In genomic region chr12:65632131-65632855, GRCh38 we compare ENCODE assay signal across 16 cellular contexts.
DNase-seq lines count a peak whose midpoint lies in the region; TF ChIP-seq lines count a peak whose summit lies in the region.
"Had no signal": no experiment of that assay in that cellular context is flagged by ENCODE, and none has a peak within 500 bp of the region (broad histone marks: within the 10 kb centered on the region; RNA-seq: fewer than 3 reads in every experiment).

No MANE protein-coding gene starts in this region.

- H2BK15ac ChIP-seq in neuronal stem cell (ENCODE audit: low read length): no peak overlapping the region

- H2BK120ac ChIP-seq in neuronal stem cell (ENCODE audit: low read depth, low read length): no peak overlapping the region

- H3K9me3 ChIP-seq in SJSA1 (replicated peaks) (no peaks in the 10 kb centered on the region), fibroblast of lung (ENCODE audit: control insufficient read depth, insufficient read depth, low read depth, low read length) (no peaks in the 10 kb centered on the region), neuronal stem cell (replicated peaks in 1 of 2; ENCODE audit: control insufficient read depth in 2 of 2, insufficient read depth in 1 of 2, low read depth in 1 of 2, low read length in 2 of 2) (peaks cover 0 to 4% of the 10 kb centered on the region in 2 donors)
- H3K9me3 ChIP-seq: BLaER1 had no signal

- H3K9ac ChIP-seq in fibroblast of lung (ENCODE audit: insufficient read depth, low read length) (no peak overlapping the region), neuronal stem cell (ENCODE audit: low read depth, low read length, poor library complexity) (no peak overlapping the region)
- H3K9ac ChIP-seq: BLaER1 had no signal

- H3K27me3 ChIP-seq in SJSA1 (replicated peaks) (no peaks in the 10 kb centered on the region), fibroblast of lung (ENCODE audit: control insufficient read depth, insufficient read depth, low read length) (no peaks in the 10 kb centered on the region), neuronal stem cell (ENCODE audit: control insufficient read depth in 3 of 3, insufficient read depth in 3 of 3, low read depth in 1 of 3, low read length in 3 of 3) (no peaks in the 10 kb centered on the region)
- H3K27me3 ChIP-seq: BLaER1 had no signal

- no peak overlapping the region for H2AK5ac ChIP-seq in neuronal stem cell (ENCODE audit: low read depth, low read length)

- H3K79me1 ChIP-seq in neuronal stem cell (ENCODE audit: low read depth, low read length): no peaks in the 10 kb centered on the region

- H3K27ac ChIP-seq in SJSA1 (peak overlapping the region; percentile 87), fibroblast of lung (ENCODE audit: insufficient read depth, low read length) (peak overlapping the region; percentile 79), neuronal stem cell (replicated peaks; ENCODE audit: low read length) (no peak overlapping the region)
- H3K27ac ChIP-seq: BLaER1 had no signal

- no peaks in the 10 kb centered on the region for H3K36me3 ChIP-seq in SJSA1
- H3K36me3 ChIP-seq in fibroblast of lung (ENCODE audit: control insufficient read depth, insufficient read depth, low read length): no peaks in the 10 kb centered on the region
- H3K36me3 ChIP-seq in neuronal stem cell (replicated peaks in 1 of 2; ENCODE audit: control insufficient read depth in 2 of 2, insufficient read depth in 2 of 2, low read length in 2 of 2): no peaks in the 10 kb centered on the region
- H3K36me3 ChIP-seq: BLaER1 had no signal

- no peaks in the 10 kb centered on the region for H3K79me2 ChIP-seq in fibroblast of lung (ENCODE audit: control insufficient read depth, insufficient read depth, low read length)

- H3K4me1 ChIP-seq in SJSA1 (replicated peaks): peaks cover 38% of the 10 kb centered on the region
- peaks cover 27% of the 10 kb centered on the region for H3K4me1 ChIP-seq in fibroblast of lung (ENCODE audit: control insufficient read depth, extremely low read depth, insufficient read depth, low read length)
- H3K4me1 ChIP-seq in neuronal stem cell (ENCODE audit: control insufficient read depth in 2 of 2, insufficient read depth in 1 of 2, low read depth in 1 of 2, low read length in 2 of 2): no peaks in the 10 kb centered on the region
- H3K4me1 ChIP-seq: BLaER1 had no signal

- no peak overlapping the region for H2BK5ac ChIP-seq in neuronal stem cell (ENCODE audit: low read length)

- DNase-seq in ELR (ENCODE audit: low read depth) (peak; percentile 66), SJSA1 (ENCODE audit: low read depth in 1 of 2, low spot score in 2 of 2) (no peak), fibroblast of lung (ENCODE audit: low read depth in 2 of 2) (peak; percentile 60 to 75), neuronal stem cell (ENCODE audit: low spot score) (no peak), NCI-H1417 (lab: John Stamatoyannopoulos, UW) (no peak), dedifferentiated amniotic fluid mesenchymal stem cell (ENCODE audit: extremely low spot score) (no peak), HK-2 (ENCODE audit: unreplicated experiment) (no peak), mesenteric fat pad (ENCODE audit: low spot score) (no peak)
- DNase-seq: activated CD4-positive, alpha-beta T cell treated with anti-CD3 and anti-CD28 coated beads for 36 hours; activated T-cell treated with anti-CD3 and anti-CD28 coated beads, Interleukin-2, amount 50 U/mL, for 48 hours; endodermal cell; H7; MM.1S; NCI-H2171 treated with DMSO at 0.1 percent for 48 hours; T-helper 1 cell had no signal

- H3K14ac ChIP-seq in neuronal stem cell (ENCODE audit: low read length): no peak overlapping the region

- no peak overlapping the region for H4K91ac ChIP-seq in neuronal stem cell (ENCODE audit: low read depth, low read length, poor library complexity)

- H4K20me1 ChIP-seq in fibroblast of lung (ENCODE audit: control insufficient read depth, extremely low read depth, insufficient read depth, low read length): no peaks in the 10 kb centered on the region
- H4K20me1 ChIP-seq: BLaER1 had no signal

- H3K4ac ChIP-seq in neuronal stem cell (ENCODE audit: low read length): no peak overlapping the region

- no peak overlapping the region for H3K18ac ChIP-seq in neuronal stem cell (ENCODE audit: low read length)

- no peak overlapping the region for H3K4me3 ChIP-seq in SJSA1
- no peak overlapping the region for H3K4me3 ChIP-seq in fibroblast of lung (replicated peaks in 1 of 4; ENCODE audit: control extremely low read depth in 1 of 4, insufficient read depth in 1 of 4, low read depth in 3 of 4, low read length in 4 of 4)
- no peak overlapping the region for H3K4me3 ChIP-seq in neuronal stem cell (ENCODE audit: low read length in 2 of 2)
- H3K4me3 ChIP-seq: BLaER1 had no signal

- H3K4me2 ChIP-seq in fibroblast of lung (ENCODE audit: extremely low read depth, insufficient read depth, low read length) (peak overlapping the region; percentile 28), neuronal stem cell (ENCODE audit: insufficient read depth, low read length, poor library complexity, severe bottlenecking) (no peak overlapping the region)
- H3K4me2 ChIP-seq: BLaER1 had no signal

- H2AFZ ChIP-seq in fibroblast of lung (ENCODE audit: low read length) (peak overlapping the region; percentile 5), neuronal stem cell (ENCODE audit: low read length) (peak overlapping the region; percentile 1)

- H3K23ac ChIP-seq in neuronal stem cell (ENCODE audit: low read depth, low read length, poor library complexity): no peak overlapping the region

- H4K8ac ChIP-seq in neuronal stem cell (ENCODE audit: low read depth, low read length): no peak overlapping the region

- no peak overlapping the region for H2BK12ac ChIP-seq in neuronal stem cell (ENCODE audit: low read length)

- WGBS in neuronal stem cell (ENCODE audit: extremely low coverage in 2 of 2, insufficient read length in 2 of 2, insufficient replicate concordance in 1 of 2), 2 donors: no CpG with 5 or more reads among the region's 5 CpGs

- TF ChIP-seq CTCF in fibroblast of lung (conservative IDR thresholded peaks at IDR 0.05 in 1 of 2, IDR thresholded peaks at IDR 0.05 in 1 of 2; ENCODE audit: low read depth in 1 of 2, low read length in 2 of 2): no peak

Comparison
In these comparisons a context has a peak if more than half of its experiments do, and no peak if none do; other contexts are left out.
1. DNase-seq: peak in ELR (single experiment) and fibroblast of lung (2 of 2); none in SJSA1 (0 of 2), neuronal stem cell (single experiment), NCI-H1417 (0 of 3), dedifferentiated amniotic fluid mesenchymal stem cell (single experiment), HK-2 (single experiment) and mesenteric fat pad (single experiment).